Comparison of ENCODE assay signal across 8 cellular contexts in genomic region chr13:40271931-40272775, GRCh38.
A peak's percentile ranks its signal among the peaks of the same experiment; 100 is the strongest.
DNase-seq lines count a peak whose midpoint lies in the region; ATAC-seq, FAIRE-seq and TF ChIP-seq lines count a peak whose summit lies in the region.

No MANE protein-coding gene starts in this region.

- H3K4me1 Mint-ChIP-seq in activated CD4-positive, alpha-beta T cell treated with anti-CD3 and anti-CD28 coated beads, Interleukin-2, amount 10 ng/mL, durations not matched to agents 24 days and 14 days = peaks cover 21% of the 10 kb centered on the region
- peaks cover 20% of the 10 kb centered on the region for H3K4me1 Mint-ChIP-seq in endothelial cell (ENCODE audit: unreplicated experiment)

- H3K36me3 ChIP-seq in esophagus muscularis mucosa = no peaks in the 10 kb centered on the region

- peak; percentile 14 for DNase-seq in HFF-Myc (ENCODE audit: extremely low read depth, low read depth)
- no peak for DNase-seq in activated CD4-positive, alpha-beta T cell treated with anti-CD3 and anti-CD28 coated beads, Interleukin-2, amount 10 ng/mL, durations not matched to agents 24 days and 14 days
- DNase-seq in esophagus muscularis mucosa (ENCODE audit: extremely low spot score) = no peak
- peak; percentile 89 for DNase-seq in posterior vena cava (ENCODE audit: low spot score)
- DNase-seq in urothelium cell line (ENCODE audit: low spot score) = peak; percentile 43
- DNase-seq in SW 1271 (lab: John Stamatoyannopoulos, UW) = no peak
- no peak for DNase-seq in endothelial cell (ENCODE audit: low spot score)

- no peak for TF ChIP-seq CTCF in HFF-Myc (IDR thresholded peaks at IDR 0.05; ENCODE audit: low read depth, low read length, missing control alignments)
- no peak for TF ChIP-seq CTCF in esophagus muscularis mucosa (IDR thresholded peaks at IDR 0.05)
- no peak for TF ChIP-seq CTCF in endothelial cell (IDR thresholded peaks at IDR 0.05; ENCODE audit: unreplicated experiment)

- H3K27ac Mint-ChIP-seq in activated CD4-positive, alpha-beta T cell treated with anti-CD3 and anti-CD28 coated beads, Interleukin-2, amount 10 ng/mL, durations not matched to agents 24 days and 14 days = peak overlapping the region; percentile 39
- no peak overlapping the region for H3K27ac Mint-ChIP-seq in endothelial cell (ENCODE audit: unreplicated experiment)

- no peaks in the 10 kb centered on the region for H3K9me3 ChIP-seq in esophagus muscularis mucosa

- peaks cover 26 to 51% (median 45%) of the 10 kb centered on the region in 4 donors for H3K4me1 ChIP-seq in esophagus muscularis mucosa

- no peak for TF ChIP-seq EP300 in esophagus muscularis mucosa (IDR thresholded peaks at IDR 0.05)

- no peak for TF ChIP-seq POLR2A in esophagus muscularis mucosa (IDR thresholded peaks at IDR 0.05; ENCODE audit: low read depth)

- 21% methylated on average over 5 of the region's 5 CpGs for WGBS in esophagus muscularis mucosa

- peaks cover 5% of the 10 kb centered on the region for H3K9me3 Mint-ChIP-seq in activated CD4-positive, alpha-beta T cell treated with anti-CD3 and anti-CD28 coated beads, Interleukin-2, amount 10 ng/mL, durations not matched to agents 24 days and 14 days
- H3K9me3 Mint-ChIP-seq in endothelial cell (ENCODE audit: unreplicated experiment) = no peaks in the 10 kb centered on the region

- H3K27me3 Mint-ChIP-seq in activated CD4-positive, alpha-beta T cell treated with anti-CD3 and anti-CD28 coated beads, Interleukin-2, amount 10 ng/mL, durations not matched to agents 24 days and 14 days = no peaks in the 10 kb centered on the region
- peaks cover 2% of the 10 kb centered on the region for H3K27me3 Mint-ChIP-seq in endothelial cell (ENCODE audit: unreplicated experiment)

- no peak for ATAC-seq in HG03045 (IDR thresholded peaks at IDR 0.05; ENCODE audit: unreplicated experiment)

- H3K4me3 ChIP-seq in HFF-Myc (replicated peaks; ENCODE audit: low read depth, low read length) (no peak overlapping the region), esophagus muscularis mucosa (peak overlapping the region in 1 of 4 donors; percentile 18)

- no peaks in the 10 kb centered on the region for H3K36me3 Mint-ChIP-seq in activated CD4-positive, alpha-beta T cell treated with anti-CD3 and anti-CD28 coated beads, Interleukin-2, amount 10 ng/mL, durations not matched to agents 24 days and 14 days (ENCODE audit: low read depth)
- H3K36me3 Mint-ChIP-seq in endothelial cell (ENCODE audit: low read depth, unreplicated experiment) = peaks cover under 1% of the 10 kb centered on the region

- intact Hi-C loops in activated CD4-positive, alpha-beta T cell treated with anti-CD3 and anti-CD28 coated beads, Interleukin-2, amount 10 ng/mL, durations not matched to agents 24 days and 14 days (cut with micrococcal nuclease) = no loop called here
- intact Hi-C loops in esophagus muscularis mucosa (cut with DNase I) = loop anchor here (5.0 kb wide), 1 partner anchor 135 kb away; no protein-coding TSS in a partner anchor
- intact Hi-C loops in posterior vena cava (cut with DNase I) = no loop called here

- no peak overlapping the region for H3K4me3 Mint-ChIP-seq in activated CD4-positive, alpha-beta T cell treated with anti-CD3 and anti-CD28 coated beads, Interleukin-2, amount 10 ng/mL, durations not matched to agents 24 days and 14 days
- H3K4me3 Mint-ChIP-seq in endothelial cell (ENCODE audit: unreplicated experiment) = no peak overlapping the region

- H3K27me3 ChIP-seq in esophagus muscularis mucosa = no peaks in the 10 kb centered on the region

- no peak for FAIRE-seq in urothelium cell line (lab: Jason Lieb, UNC)

- H3K27ac ChIP-seq in esophagus muscularis mucosa (replicated peaks in 1 of 4) = peak overlapping the region; percentile 76 to 88 (median 82)

Comparison
In these comparisons a context has a peak if more than half of its experiments do, and no peak if none do; other contexts are left out.
1. DNase-seq: peak in HFF-Myc (single experiment), posterior vena cava (single experiment) and urothelium cell line (single experiment); none in activated CD4-positive, alpha-beta T cell treated with anti-CD3 and anti-CD28 coated beads, Interleukin-2, amount 10 ng/mL, durations not matched to agents 24 days and 14 days (single experiment), esophagus muscularis mucosa (single experiment), SW 1271 (0 of 2) and endothelial cell (single experiment).